1 cellular context compared by ENCODE assay signal in the genomic region with DNA sequence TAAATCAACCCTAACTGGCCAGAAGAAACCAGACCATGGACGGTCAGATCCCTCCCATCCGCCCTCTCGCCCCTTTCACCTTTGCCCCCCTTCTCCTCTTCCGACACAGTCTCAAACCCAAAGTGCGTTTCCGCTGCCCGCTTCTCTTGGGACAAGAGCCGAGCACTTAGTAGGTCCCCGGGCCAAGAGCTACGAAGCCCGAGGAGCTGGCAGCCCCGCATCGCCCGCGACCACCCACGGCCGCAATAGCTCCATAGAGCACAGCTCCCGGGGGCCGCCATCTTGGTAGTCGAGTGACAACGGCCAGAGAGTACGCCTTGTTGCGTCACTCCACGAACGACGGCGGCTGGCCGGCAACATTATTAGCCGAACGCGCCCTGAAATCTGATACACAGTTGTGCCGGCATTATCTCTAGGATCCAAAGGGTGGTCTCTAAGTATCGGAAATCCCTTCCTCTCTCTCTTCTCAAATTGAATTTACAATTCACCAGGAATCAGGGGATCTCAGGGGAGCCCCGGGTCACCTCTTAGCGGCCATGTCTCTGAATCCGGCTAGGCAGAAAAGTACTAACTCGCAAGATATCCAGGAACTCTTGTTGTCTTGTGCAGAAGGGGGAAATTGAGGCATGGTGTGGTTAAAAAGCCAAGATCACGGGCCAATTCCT.
TF ChIP-seq lines count a peak whose summit lies in the region.

A gene with protein sequence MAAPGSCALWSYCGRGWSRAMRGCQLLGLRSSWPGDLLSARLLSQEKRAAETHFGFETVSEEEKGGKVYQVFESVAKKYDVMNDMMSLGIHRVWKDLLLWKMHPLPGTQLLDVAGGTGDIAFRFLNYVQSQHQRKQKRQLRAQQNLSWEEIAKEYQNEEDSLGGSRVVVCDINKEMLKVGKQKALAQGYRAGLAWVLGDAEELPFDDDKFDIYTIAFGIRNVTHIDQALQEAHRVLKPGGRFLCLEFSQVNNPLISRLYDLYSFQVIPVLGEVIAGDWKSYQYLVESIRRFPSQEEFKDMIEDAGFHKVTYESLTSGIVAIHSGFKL (minus strand): TSS at position 298 of the 665 bp plus-strand sequence. CDS start 17 bp downstream, at position 281.

TF ChIP-seq in HEK293, 187 proteins besides CTCF, POLR2A, EP300 and RAD21 (continued from another document and continues in another):
- TF ChIP-seq ZIC2 (tag by site-specific recombination; IDR thresholded peaks at IDR 0.05) (0 out of 2 replicates have a peak, but pooled peaks have one; percentile 20), ZSCAN16 (tag by site-specific recombination; IDR thresholded peaks at IDR 0.05) (no peak), ZXDB (tag by site-specific recombination; IDR thresholded peaks at IDR 0.05) (peak; percentile 90), ZNF701 (tag by site-specific recombination; IDR thresholded peaks at IDR 0.05) (no peak), SP2 (tag by site-specific recombination; IDR thresholded peaks at IDR 0.05) (0 out of 2 replicates have a peak, but pooled peaks have one; percentile 20), ZNF510 (tag by site-specific recombination; IDR thresholded peaks at IDR 0.05; ENCODE audit: insufficient replicate concordance) (no peak), KLF8 (tag by site-specific recombination; IDR thresholded peaks at IDR 0.05) (peak; percentile 91), ZSCAN30 (tag by site-specific recombination; IDR thresholded peaks at IDR 0.05) (peak; percentile 86), ZBTB8A (tag by site-specific recombination; IDR thresholded peaks at IDR 0.05) (peak; percentile 45; the same call in 1 of the 2 replicates), ZNF391 (tag by site-specific recombination; IDR thresholded peaks at IDR 0.05; ENCODE audit: borderline replicate concordance, low read depth) (peak; percentile 85; the same call in 1 of the 2 replicates), KLF16 (tag by site-specific recombination; IDR thresholded peaks at IDR 0.05) (peak; percentile 40; the same call in 1 of the 2 replicates), ZNF449 (tag by site-specific recombination; IDR thresholded peaks at IDR 0.05) (peak; percentile 61; the same call in 1 of the 2 replicates), HIC1 (tag by site-specific recombination; IDR thresholded peaks at IDR 0.05) (peak; percentile 74), ZNF184 (tag by site-specific recombination; IDR thresholded peaks at IDR 0.05) (0 out of 2 replicates have a peak, but pooled peaks have one; percentile 49), ZNF768 (tag by site-specific recombination; IDR thresholded peaks at IDR 0.05) (no peak), ZNF514 (tag by site-specific recombination; IDR thresholded peaks at IDR 0.05) (no peak), REPIN1 (tag by site-specific recombination; IDR thresholded peaks at IDR 0.05; ENCODE audit: low read depth) (0 out of 2 replicates have a peak, but pooled peaks have one; percentile 12), HOXD13 (CRISPR knock-in tag; IDR thresholded peaks at IDR 0.05; ENCODE audit: borderline replicate concordance) (peak; percentile 70; the same call in 1 of the 2 replicates), ZNF394 (tag by site-specific recombination; IDR thresholded peaks at IDR 0.05; ENCODE audit: borderline replicate concordance) (peak; percentile 57; the same call in 1 of the 2 replicates), HOXA7 (CRISPR knock-in tag; IDR thresholded peaks at IDR 0.05; ENCODE audit: borderline replicate concordance) (no peak), ZNF639 (tag by site-specific recombination; IDR thresholded peaks at IDR 0.05) (peak; percentile 47; the same call in 1 of the 2 replicates), ZBTB21 (tag by site-specific recombination; IDR thresholded peaks at IDR 0.05) (peak; percentile 93), ZNF513 (tag by site-specific recombination; IDR thresholded peaks at IDR 0.05) (no peak), ZNF843 (tag by site-specific recombination; IDR thresholded peaks at IDR 0.05) (peak; percentile 38; the same call in 1 of the 2 replicates), IKZF3 (tag by site-specific recombination; IDR thresholded peaks at IDR 0.05) (peak; percentile 75; the same call in 1 of the 2 replicates), PRDM1 (tag by site-specific recombination; IDR thresholded peaks at IDR 0.05) (peak; percentile 66), RBAK (tag by site-specific recombination; IDR thresholded peaks at IDR 0.05) (no peak), ZNF140 (tag by site-specific recombination; IDR thresholded peaks at IDR 0.05) (no peak), SALL2 (tag by site-specific recombination; IDR thresholded peaks at IDR 0.05; ENCODE audit: borderline replicate concordance) (no peak), BCL11A (tag by site-specific recombination; IDR thresholded peaks at IDR 0.05; ENCODE audit: low read depth) (peak; percentile 93)
- TF ChIP-seq, protein P1, sequence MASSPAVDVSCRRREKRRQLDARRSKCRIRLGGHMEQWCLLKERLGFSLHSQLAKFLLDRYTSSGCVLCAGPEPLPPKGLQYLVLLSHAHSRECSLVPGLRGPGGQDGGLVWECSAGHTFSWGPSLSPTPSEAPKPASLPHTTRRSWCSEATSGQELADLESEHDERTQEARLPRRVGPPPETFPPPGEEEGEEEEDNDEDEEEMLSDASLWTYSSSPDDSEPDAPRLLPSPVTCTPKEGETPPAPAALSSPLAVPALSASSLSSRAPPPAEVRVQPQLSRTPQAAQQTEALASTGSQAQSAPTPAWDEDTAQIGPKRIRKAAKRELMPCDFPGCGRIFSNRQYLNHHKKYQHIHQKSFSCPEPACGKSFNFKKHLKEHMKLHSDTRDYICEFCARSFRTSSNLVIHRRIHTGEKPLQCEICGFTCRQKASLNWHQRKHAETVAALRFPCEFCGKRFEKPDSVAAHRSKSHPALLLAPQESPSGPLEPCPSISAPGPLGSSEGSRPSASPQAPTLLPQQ (tag by site-specific recombination; IDR thresholded peaks at IDR 0.05) = peak; percentile 72
- TF ChIP-seq, protein P2, sequence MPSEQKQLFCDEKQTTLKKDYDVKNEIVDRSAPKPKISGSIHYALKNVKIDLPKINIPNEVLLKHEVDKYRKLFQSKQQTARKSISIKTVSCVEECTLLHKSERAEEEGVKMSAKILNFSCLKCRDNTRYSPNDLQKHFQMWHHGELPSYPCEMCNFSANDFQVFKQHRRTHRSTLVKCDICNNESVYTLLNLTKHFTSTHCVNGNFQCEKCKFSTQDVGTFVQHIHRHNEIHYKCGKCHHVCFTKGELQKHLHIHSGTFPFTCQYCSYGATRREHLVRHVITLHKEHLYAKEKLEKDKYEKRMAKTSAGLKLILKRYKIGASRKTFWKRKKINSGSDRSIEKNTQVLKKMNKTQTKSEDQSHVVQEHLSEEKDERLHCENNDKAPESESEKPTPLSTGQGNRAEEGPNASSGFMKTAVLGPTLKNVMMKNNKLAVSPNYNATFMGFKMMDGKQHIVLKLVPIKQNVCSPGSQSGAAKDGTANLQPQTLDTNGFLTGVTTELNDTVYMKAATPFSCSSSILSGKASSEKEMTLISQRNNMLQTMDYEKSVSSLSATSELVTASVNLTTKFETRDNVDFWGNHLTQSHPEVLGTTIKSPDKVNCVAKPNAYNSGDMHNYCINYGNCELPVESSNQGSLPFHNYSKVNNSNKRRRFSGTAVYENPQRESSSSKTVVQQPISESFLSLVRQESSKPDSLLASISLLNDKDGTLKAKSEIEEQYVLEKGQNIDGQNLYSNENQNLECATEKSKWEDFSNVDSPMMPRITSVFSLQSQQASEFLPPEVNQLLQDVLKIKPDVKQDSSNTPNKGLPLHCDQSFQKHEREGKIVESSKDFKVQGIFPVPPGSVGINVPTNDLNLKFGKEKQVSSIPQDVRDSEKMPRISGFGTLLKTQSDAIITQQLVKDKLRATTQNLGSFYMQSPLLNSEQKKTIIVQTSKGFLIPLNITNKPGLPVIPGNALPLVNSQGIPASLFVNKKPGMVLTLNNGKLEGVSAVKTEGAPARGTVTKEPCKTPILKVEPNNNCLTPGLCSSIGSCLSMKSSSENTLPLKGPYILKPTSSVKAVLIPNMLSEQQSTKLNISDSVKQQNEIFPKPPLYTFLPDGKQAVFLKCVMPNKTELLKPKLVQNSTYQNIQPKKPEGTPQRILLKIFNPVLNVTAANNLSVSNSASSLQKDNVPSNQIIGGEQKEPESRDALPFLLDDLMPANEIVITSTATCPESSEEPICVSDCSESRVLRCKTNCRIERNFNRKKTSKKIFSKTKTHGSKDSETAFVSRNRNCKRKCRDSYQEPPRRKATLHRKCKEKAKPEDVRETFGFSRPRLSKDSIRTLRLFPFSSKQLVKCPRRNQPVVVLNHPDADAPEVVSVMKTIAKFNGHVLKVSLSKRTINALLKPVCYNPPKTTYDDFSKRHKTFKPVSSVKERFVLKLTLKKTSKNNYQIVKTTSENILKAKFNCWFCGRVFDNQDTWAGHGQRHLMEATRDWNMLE (tag by site-specific recombination; conservative IDR thresholded peaks at IDR 0.05; ENCODE audit: low read depth) = peak; percentile 28
- TF ChIP-seq, protein P3, sequence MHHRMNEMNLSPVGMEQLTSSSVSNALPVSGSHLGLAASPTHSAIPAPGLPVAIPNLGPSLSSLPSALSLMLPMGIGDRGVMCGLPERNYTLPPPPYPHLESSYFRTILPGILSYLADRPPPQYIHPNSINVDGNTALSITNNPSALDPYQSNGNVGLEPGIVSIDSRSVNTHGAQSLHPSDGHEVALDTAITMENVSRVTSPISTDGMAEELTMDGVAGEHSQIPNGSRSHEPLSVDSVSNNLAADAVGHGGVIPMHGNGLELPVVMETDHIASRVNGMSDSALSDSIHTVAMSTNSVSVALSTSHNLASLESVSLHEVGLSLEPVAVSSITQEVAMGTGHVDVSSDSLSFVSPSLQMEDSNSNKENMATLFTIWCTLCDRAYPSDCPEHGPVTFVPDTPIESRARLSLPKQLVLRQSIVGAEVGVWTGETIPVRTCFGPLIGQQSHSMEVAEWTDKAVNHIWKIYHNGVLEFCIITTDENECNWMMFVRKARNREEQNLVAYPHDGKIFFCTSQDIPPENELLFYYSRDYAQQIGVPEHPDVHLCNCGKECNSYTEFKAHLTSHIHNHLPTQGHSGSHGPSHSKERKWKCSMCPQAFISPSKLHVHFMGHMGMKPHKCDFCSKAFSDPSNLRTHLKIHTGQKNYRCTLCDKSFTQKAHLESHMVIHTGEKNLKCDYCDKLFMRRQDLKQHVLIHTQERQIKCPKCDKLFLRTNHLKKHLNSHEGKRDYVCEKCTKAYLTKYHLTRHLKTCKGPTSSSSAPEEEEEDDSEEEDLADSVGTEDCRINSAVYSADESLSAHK (tag by site-specific recombination; IDR thresholded peaks at IDR 0.05) = 0 out of 2 replicates have a peak, but pooled peaks have one; percentile 17
- TF ChIP-seq, protein P4, sequence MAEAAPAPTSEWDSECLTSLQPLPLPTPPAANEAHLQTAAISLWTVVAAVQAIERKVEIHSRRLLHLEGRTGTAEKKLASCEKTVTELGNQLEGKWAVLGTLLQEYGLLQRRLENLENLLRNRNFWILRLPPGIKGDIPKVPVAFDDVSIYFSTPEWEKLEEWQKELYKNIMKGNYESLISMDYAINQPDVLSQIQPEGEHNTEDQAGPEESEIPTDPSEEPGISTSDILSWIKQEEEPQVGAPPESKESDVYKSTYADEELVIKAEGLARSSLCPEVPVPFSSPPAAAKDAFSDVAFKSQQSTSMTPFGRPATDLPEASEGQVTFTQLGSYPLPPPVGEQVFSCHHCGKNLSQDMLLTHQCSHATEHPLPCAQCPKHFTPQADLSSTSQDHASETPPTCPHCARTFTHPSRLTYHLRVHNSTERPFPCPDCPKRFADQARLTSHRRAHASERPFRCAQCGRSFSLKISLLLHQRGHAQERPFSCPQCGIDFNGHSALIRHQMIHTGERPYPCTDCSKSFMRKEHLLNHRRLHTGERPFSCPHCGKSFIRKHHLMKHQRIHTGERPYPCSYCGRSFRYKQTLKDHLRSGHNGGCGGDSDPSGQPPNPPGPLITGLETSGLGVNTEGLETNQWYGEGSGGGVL (tag by site-specific recombination; IDR thresholded peaks at IDR 0.05) = 0 out of 2 replicates have a peak, but pooled peaks have one; percentile 47
